Comparison of ENCODE assay signal across 1 cellular context in the genomic region with DNA sequence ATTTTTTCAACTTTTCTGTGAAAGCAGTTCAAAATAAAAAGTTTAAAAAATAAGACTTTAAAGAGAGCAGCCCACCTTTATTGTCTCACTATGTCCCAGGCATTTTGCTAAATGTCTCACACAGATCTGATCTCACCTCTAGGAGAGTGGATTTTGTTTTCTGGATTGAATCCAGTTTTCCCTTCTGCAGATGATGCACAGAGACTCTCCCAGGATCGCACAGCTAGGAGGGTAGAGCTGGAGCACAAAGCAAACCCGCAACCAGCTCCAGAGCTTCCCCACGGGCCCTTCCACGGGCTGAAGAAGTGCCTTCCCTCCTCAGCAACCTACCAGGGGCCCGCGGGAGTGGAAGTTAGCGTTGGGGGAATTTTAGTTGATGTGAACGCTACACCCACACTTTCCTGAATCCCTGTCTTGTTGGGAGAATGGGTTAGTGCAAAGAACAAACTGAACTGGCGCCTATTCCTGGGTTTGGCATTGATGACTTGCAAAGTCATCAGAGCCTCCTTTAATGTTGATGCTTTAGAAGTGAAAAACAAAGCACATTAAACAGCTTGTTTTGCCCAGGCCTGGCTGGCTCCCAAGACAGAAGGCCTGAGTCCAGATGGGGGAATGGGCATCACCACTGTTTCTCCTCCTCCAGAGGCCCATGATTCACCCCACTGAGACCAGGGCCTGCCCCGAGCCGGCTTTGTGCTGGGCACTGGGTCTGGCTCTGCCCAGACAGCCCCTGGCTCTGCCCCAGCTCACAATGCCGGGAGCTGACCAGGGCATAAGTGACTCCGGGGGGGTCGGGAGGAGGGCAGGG.
TF ChIP-seq lines count a peak whose summit lies in the region.

No MANE protein-coding gene starts in this region.

TF ChIP-seq in HepG2, 621 proteins besides CTCF, POLR2A, EP300 and RAD21:
- TF ChIP-seq, protein P1, sequence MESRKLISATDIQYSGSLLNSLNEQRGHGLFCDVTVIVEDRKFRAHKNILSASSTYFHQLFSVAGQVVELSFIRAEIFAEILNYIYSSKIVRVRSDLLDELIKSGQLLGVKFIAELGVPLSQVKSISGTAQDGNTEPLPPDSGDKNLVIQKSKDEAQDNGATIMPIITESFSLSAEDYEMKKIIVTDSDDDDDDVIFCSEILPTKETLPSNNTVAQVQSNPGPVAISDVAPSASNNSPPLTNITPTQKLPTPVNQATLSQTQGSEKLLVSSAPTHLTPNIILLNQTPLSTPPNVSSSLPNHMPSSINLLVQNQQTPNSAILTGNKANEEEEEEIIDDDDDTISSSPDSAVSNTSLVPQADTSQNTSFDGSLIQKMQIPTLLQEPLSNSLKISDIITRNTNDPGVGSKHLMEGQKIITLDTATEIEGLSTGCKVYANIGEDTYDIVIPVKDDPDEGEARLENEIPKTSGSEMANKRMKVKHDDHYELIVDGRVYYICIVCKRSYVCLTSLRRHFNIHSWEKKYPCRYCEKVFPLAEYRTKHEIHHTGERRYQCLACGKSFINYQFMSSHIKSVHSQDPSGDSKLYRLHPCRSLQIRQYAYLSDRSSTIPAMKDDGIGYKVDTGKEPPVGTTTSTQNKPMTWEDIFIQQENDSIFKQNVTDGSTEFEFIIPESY (CRISPR knock-in tag; IDR thresholded peaks at IDR 0.05), result 0 out of 2 replicates have a peak, but pooled peaks have one; percentile 13
- TF ChIP-seq ZNF589 (CRISPR knock-in tag; conservative IDR thresholded peaks at IDR 0.05), result no peak
